In the genomic region with DNA sequence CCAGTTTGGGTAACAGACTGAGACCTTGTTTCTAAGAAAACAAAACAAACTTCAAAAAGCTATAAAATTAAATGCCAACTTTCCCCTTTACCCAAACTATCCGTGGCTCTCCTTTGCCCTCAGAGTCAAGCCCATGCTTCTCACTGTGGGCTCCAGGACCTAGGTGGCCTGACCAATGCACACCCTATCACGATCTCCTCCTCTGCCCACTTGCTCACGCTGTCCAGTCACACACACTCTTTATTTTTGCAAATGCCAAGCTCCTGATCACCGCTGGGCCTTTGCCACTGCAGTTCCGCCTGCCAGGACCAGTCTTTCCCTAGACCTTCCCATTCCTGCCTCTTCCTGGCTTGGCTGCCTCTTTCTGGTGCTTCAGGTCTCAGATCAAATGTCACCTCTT, we compare ENCODE assay signal across 6 cellular contexts.
A peak's percentile ranks its signal among the peaks of the same experiment; 100 is the strongest.
DNase-seq lines count a peak whose midpoint lies in the region; ATAC-seq and TF ChIP-seq lines count a peak whose summit lies in the region.
"Not testable (repeated sequence)": the region's sequence is repeated elsewhere in the genome, so short reads cannot be mapped to it uniquely, and the experiment has no call there.

No MANE protein-coding gene starts in this region.

- H3K9me3 ChIP-seq in lung (ENCODE audit: control insufficient read depth in 2 of 2, insufficient read depth in 1 of 2, low read length in 1 of 2) (peaks cover 0 to 30% of the 10 kb centered on the region in 2 donors), neural progenitor cell (ENCODE audit: low read depth) (peaks cover 65% of the 10 kb centered on the region), upper lobe of left lung (peaks cover 3 to 41% (median 29%) of the 10 kb centered on the region in 4 donors)

- peak; percentile 23 for ATAC-seq in activated naive CD8-positive, alpha-beta T cell treated with anti-CD3 and anti-CD28 coated beads, Interleukin-2, amount 50 U/mL, for 24 hours
- ATAC-seq in left lobe of liver (peak; percentile 7), upper lobe of left lung (ENCODE audit: low FRiP score in 2 of 2) (peak; percentile 0 to 1)
- ATAC-seq in lung (ENCODE audit: insufficient read depth, low FRiP score) = not testable (repeated sequence)

- H3K4me2 ChIP-seq in neural progenitor cell = not testable (repeated sequence)

- not testable (repeated sequence) for H3K4me1 Mint-ChIP-seq in activated naive CD8-positive, alpha-beta T cell treated with anti-CD3 and anti-CD28 coated beads, Interleukin-2, amount 50 U/mL, for 24 hours; neural progenitor cell

- 45 to 49% methylated on average over 5 of the region's 5 CpGs for WGBS in lung, 2 donors
- WGBS in upper lobe of left lung, 2 donors = 37 to 42% methylated on average over 5 of the region's 5 CpGs

- H2AFZ ChIP-seq in neural progenitor cell (replicated peaks) = not testable (repeated sequence)

- not testable (repeated sequence) for H3K27me3 ChIP-seq in lung (ENCODE audit: control insufficient read depth, insufficient read depth); neural progenitor cell; upper lobe of left lung

- peaks cover 47% of the 10 kb centered on the region for H3K9me3 Mint-ChIP-seq in activated naive CD8-positive, alpha-beta T cell treated with anti-CD3 and anti-CD28 coated beads, Interleukin-2, amount 50 U/mL, for 24 hours
- peaks cover 68% of the 10 kb centered on the region for H3K9me3 Mint-ChIP-seq in neural progenitor cell

- H3K36me3 ChIP-seq in lung (ENCODE audit: control insufficient read depth in 2 of 2, insufficient read depth in 2 of 2, low read length in 2 of 2); neural progenitor cell; upper lobe of left lung: not testable (repeated sequence)

- H3K4me1 ChIP-seq in lung (ENCODE audit: control insufficient read depth in 2 of 2, insufficient read depth in 2 of 2, low read length in 2 of 2); neural progenitor cell; upper lobe of left lung: not testable (repeated sequence)

- H3K79me2 ChIP-seq in neural progenitor cell (ENCODE audit: low read depth) = not testable (repeated sequence)

- H3K36me3 Mint-ChIP-seq in activated naive CD8-positive, alpha-beta T cell treated with anti-CD3 and anti-CD28 coated beads, Interleukin-2, amount 50 U/mL, for 24 hours (ENCODE audit: low read depth); neural progenitor cell: not testable (repeated sequence)

- peak; percentile 65 for DNase-seq in LNCaP clone FGC (ENCODE audit: low read depth)
- DNase-seq in activated naive CD8-positive, alpha-beta T cell treated with anti-CD3 and anti-CD28 coated beads, Interleukin-2, amount 50 U/mL, for 24 hours; left lobe of liver (ENCODE audit: low spot score); neural progenitor cell (ENCODE audit: low spot score); upper lobe of left lung: not testable (repeated sequence)
- peak; percentile 30 for DNase-seq in lung (ENCODE audit: low spot score)

- H3K4me3 ChIP-seq in LNCaP clone FGC (ENCODE audit: low read depth, low read length); lung; neural progenitor cell; upper lobe of left lung: not testable (repeated sequence)

- not testable (repeated sequence) for TF ChIP-seq CTCF in LNCaP clone FGC (IDR thresholded peaks at IDR 0.05; ENCODE audit: control insufficient read depth, extremely low read depth, insufficient read depth); lung (IDR thresholded peaks at IDR 0.05; ENCODE audit: control extremely low read depth, extremely low read depth); neural progenitor cell (IDR thresholded peaks at IDR 0.05); upper lobe of left lung (IDR thresholded peaks at IDR 0.05)

- H3K27ac ChIP-seq in lung (ENCODE audit: low read depth in 1 of 2, low read length in 1 of 2); neural progenitor cell; upper lobe of left lung: not testable (repeated sequence)

- not testable (repeated sequence) for H3F3A ChIP-seq in neural progenitor cell (ENCODE audit: low read depth)

- H3K4me3 Mint-ChIP-seq in activated naive CD8-positive, alpha-beta T cell treated with anti-CD3 and anti-CD28 coated beads, Interleukin-2, amount 50 U/mL, for 24 hours = not testable (repeated sequence)
- H3K4me3 Mint-ChIP-seq in neural progenitor cell = peak overlapping the region; percentile 2

- not testable (repeated sequence) for H3K9ac ChIP-seq in neural progenitor cell

- not testable (repeated sequence) for H3K27ac Mint-ChIP-seq in activated naive CD8-positive, alpha-beta T cell treated with anti-CD3 and anti-CD28 coated beads, Interleukin-2, amount 50 U/mL, for 24 hours; neural progenitor cell

- H3K27me3 Mint-ChIP-seq in activated naive CD8-positive, alpha-beta T cell treated with anti-CD3 and anti-CD28 coated beads, Interleukin-2, amount 50 U/mL, for 24 hours = not testable (repeated sequence)
- peaks cover 19% of the 10 kb centered on the region for H3K27me3 Mint-ChIP-seq in neural progenitor cell (ENCODE audit: insufficient read depth, low read depth)

- H4K20me1 ChIP-seq in neural progenitor cell (ENCODE audit: low read depth) = not testable (repeated sequence)

- TF ChIP-seq POLR2A in upper lobe of left lung (IDR thresholded peaks at IDR 0.05) = not testable (repeated sequence)

- not testable (repeated sequence) for TF ChIP-seq EP300 in upper lobe of left lung (IDR thresholded peaks at IDR 0.05)
